In the genomic region with DNA sequence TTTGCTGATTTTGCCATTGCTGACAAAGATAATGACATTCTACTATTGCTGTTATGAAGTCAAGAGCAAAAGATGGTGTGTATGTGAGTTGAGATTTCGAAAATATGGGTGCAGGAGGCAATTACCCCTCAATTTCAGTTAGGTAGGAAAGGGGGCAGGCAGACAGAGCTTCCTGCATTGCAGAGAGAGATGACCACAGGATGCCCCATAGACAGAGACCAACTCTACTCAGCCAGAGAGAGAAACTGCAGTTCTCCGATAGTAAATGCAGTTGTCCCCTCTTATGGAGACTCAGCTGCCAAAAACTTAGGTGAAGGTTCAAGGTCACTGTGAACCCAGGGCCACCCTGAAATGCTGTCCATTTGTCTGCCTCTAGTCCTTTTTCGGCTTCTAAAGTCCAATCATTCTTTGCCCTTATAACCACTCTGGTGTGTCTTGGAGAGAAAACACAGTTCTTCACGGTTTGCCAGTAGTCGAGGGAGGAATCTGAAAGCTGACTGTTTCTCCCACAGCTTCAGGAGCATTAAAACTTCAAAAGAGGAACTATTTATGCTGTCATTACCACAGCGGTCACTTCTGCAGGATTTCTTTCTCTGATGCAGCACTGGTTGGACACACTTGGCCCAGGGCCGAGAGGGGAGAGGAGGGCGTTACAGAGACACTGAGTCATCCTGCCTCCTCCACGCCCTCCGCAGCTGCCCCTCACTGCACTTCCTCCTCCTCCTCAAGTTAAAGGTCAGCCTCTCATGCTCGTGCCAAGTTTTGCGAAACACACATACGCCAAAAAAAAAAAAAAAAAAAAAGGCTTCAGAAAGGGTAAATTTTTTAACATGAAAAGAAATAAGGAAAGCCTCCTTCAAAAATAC, we compare ENCODE assay signal across 8 cellular contexts.
DNase-seq lines count a peak whose midpoint lies in the region; ATAC-seq and TF ChIP-seq lines count a peak whose summit lies in the region.

No MANE protein-coding gene starts in this region.

- no TSS peak for BruUV-seq in MCF 10A (replicated peaks; lab: Mats Ljungman, UMichigan)

- peaks cover 6% of the 10 kb centered on the region for H3K9me3 Mint-ChIP-seq in MCF 10A (ENCODE audit: unreplicated experiment)

- no peaks in the 10 kb centered on the region for H3K36me3 ChIP-seq in Peyer's patch

- H3K27me3 ChIP-seq in Peyer's patch, result no peaks in the 10 kb centered on the region

- H3K27me3 Mint-ChIP-seq in MCF 10A (ENCODE audit: insufficient read depth, unreplicated experiment), result no peaks in the 10 kb centered on the region

- DNase-seq in AG09309 (ENCODE audit: low read depth) (peak; percentile 86), Peyer's patch (peak; percentile 80 to 96 (median 94)), MCF 10A (ENCODE audit: unreplicated experiment) (peak; percentile 98), kidney tubule cell (ENCODE audit: low spot score) (peak; percentile 96), NCI-H345 (lab: John Stamatoyannopoulos, UW) (no peak)
- peak; percentile 18 for DNase-seq in stimulated activated CD4-positive, alpha-beta T cell treated with anti-CD3 and anti-CD28 coated beads, Interleukin-2, amount 100 ng/mL, for 4 hours (ENCODE audit: low read depth)

- no peak overlapping the region for H3K4me3 ChIP-seq in AG09309 (ENCODE audit: control insufficient read depth, low read depth, low read length)
- peak overlapping the region in 1 of 4 donors; percentile 0 for H3K4me3 ChIP-seq in Peyer's patch

- peak; percentile 97 for ATAC-seq in GM18907 (IDR thresholded peaks at IDR 0.05; ENCODE audit: unreplicated experiment)
- ATAC-seq in HG03095 (IDR thresholded peaks at IDR 0.05; ENCODE audit: unreplicated experiment), result peak; percentile 98

- intact Hi-C loops in MCF 10A (cut with micrococcal nuclease), result loop anchor here (10.0 kb wide), 1 partner anchor 263 kb away; a partner anchor contains a TSS

- H3K4me1 ChIP-seq in Peyer's patch, result peaks cover 0 to 26% (median 6%) of the 10 kb centered on the region in 4 donors

- H3K27ac ChIP-seq in Peyer's patch, result peak overlapping the region; percentile 18 to 82 (median 60)

- peaks cover 4% of the 10 kb centered on the region for H3K36me3 Mint-ChIP-seq in MCF 10A (ENCODE audit: insufficient read depth, unreplicated experiment)

- no peak for TF ChIP-seq POLR2A in Peyer's patch (IDR thresholded peaks at IDR 0.05)

- H3K4me3 Mint-ChIP-seq in MCF 10A (ENCODE audit: unreplicated experiment), result peak overlapping the region; percentile 50

- no peak for TF ChIP-seq CTCF in AG09309 (IDR thresholded peaks at IDR 0.05; ENCODE audit: control insufficient read depth, insufficient read depth, low read depth, low read length, missing control alignments)
- TF ChIP-seq CTCF in Peyer's patch (IDR thresholded peaks at IDR 0.05), result no peak
- no peak for TF ChIP-seq CTCF in MCF 10A (IDR thresholded peaks at IDR 0.05; ENCODE audit: unreplicated experiment)

- H3K27ac Mint-ChIP-seq in MCF 10A (ENCODE audit: low read depth, unreplicated experiment), result peak overlapping the region; percentile 17

- CTCF ChIA-PET in MCF 10A (lab: Yijun Ruan, JAX), result no interaction called here

- no peaks in the 10 kb centered on the region for H3K9me3 ChIP-seq in Peyer's patch

- POLR2A ChIA-PET in MCF 10A (lab: Yijun Ruan, JAX), result interaction anchor here (0.6 to 1.3 kb wide), 3 partner anchors 50 to 263 kb away, joined by 3 read pairs; no protein-coding TSS in a partner anchor

- H3K4me1 Mint-ChIP-seq in MCF 10A (ENCODE audit: insufficient read depth, unreplicated experiment), result peaks cover 67% of the 10 kb centered on the region
